14 cellular contexts compared by ENCODE assay signal in genomic region chr19:11455233-11455554, GRCh38. TPM values are rescaled to one million over a fixed set of nuclear protein-coding genes. Genes with fewer than 3 reads are reported as not detected.
"Had no signal": no experiment of that assay in that cellular context is flagged by ENCODE, and none has a peak within 500 bp of the region (broad histone marks: within the 10 kb centered on the region; RNA-seq: fewer than 3 reads in every experiment).

No MANE protein-coding gene starts in this region.

RNA-seq across cellular contexts. Expression of gene ODAD3, which starts 20.3 kb away (rescaled TPM):
- total RNA-seq: activated T-helper 1 cell treated with anti-CD3 and anti-CD28 coated beads, Interleukin-12 subunit alpha, Interleukin-12 subunit beta, Interleukin-2, Interleukin-4 antibody, amounts not matched to agents 30 ng/mL and 10 ng/mL and 1 ng/mL, durations not matched to agents 14 hours and 24 hours and 36 hours had no signal

RNA-seq across cellular contexts. Expression of gene ELAVL3, which starts 25.7 kb away (rescaled TPM):
- total RNA-seq: activated B cell treated with CpG ODN at 0.5 μM for 24 hours; activated CD4-positive, alpha-beta memory T cell treated with anti-CD3 and anti-CD28 coated beads for 36 hours; activated CD4-positive, alpha-beta T cell treated with anti-CD3 and anti-CD28 coated beads, Interleukin-2, amount 10 ng/mL, durations not matched to agents 24 days and 14 days; activated CD8-positive, alpha-beta memory T cell treated with anti-CD3 and anti-CD28 coated beads for 36 hours; activated CD8-positive, alpha-beta T cell treated with anti-CD3 and anti-CD28 coated beads for 36 hours; activated naive CD4-positive, alpha-beta T cell treated with anti-CD3 and anti-CD28 coated beads for 36 hours; activated naive CD4-positive, alpha-beta T cell treated with anti-CD3 and anti-CD28 coated beads, Interleukin-2, amount 50 U/mL, for 72 hours; activated naive CD8-positive, alpha-beta T cell treated with anti-CD3 and anti-CD28 coated beads for 36 hours; aorta; astrocyte; body of pancreas; breast epithelium had no signal

RNA-seq across cellular contexts. Expression of gene RGL3, which starts 36.1 kb away (rescaled TPM):
- total RNA-seq: activated CD4-positive, alpha-beta memory T cell treated with anti-CD3 and anti-CD28 coated beads for 36 hours; activated CD4-positive, alpha-beta T cell treated with anti-CD3 and anti-CD28 coated beads, Interleukin-2, amount 10 ng/mL, durations not matched to agents 24 days and 14 days; activated CD8-positive, alpha-beta memory T cell treated with anti-CD3 and anti-CD28 coated beads for 36 hours; activated CD8-positive, alpha-beta T cell treated with anti-CD3 and anti-CD28 coated beads for 36 hours; activated naive CD4-positive, alpha-beta T cell treated with anti-CD3 and anti-CD28 coated beads for 36 hours; activated naive CD4-positive, alpha-beta T cell treated with anti-CD3 and anti-CD28 coated beads, Interleukin-2, amount 50 U/mL, for 72 hours; activated naive CD8-positive, alpha-beta T cell treated with anti-CD3 and anti-CD28 coated beads for 36 hours; activated T-cell treated with anti-CD3 and anti-CD28 coated beads, Interleukin-2, amount 50 U/mL, for 72 hours; activated T-helper 1 cell treated with anti-CD3 and anti-CD28 coated beads, Interleukin-12 subunit alpha, Interleukin-12 subunit beta, Interleukin-2, Interleukin-4 antibody, amounts not matched to agents 30 ng/mL and 10 ng/mL and 1 ng/mL, durations not matched to agents 14 hours and 24 hours and 36 hours had no signal
